12 cellular contexts compared by ENCODE assay signal in the genomic region with DNA sequence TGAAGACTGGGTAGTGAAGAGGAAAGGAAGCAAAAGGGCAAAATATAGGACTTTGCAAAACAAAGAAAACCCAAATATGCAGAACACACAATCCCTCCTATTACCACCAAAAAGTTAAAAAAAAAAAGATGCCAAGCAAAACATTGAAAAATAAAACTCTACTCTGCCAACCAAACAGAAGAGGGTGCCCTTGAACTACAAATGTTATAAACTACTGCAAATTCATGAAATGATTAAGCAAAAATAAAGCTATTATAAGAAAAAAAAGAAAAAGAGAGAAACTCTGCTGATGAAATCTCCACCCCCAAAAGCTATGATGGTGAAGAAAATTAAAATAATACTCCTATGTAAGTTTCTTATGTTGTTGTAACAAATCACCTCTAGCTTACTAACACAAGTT.
DNase-seq lines count a peak whose midpoint lies in the region; ATAC-seq and TF ChIP-seq lines count a peak whose summit lies in the region.
"Had no signal": no experiment of that assay in that cellular context is flagged by ENCODE, and none has a peak within 500 bp of the region (broad histone marks: within the 10 kb centered on the region; RNA-seq: fewer than 3 reads in every experiment).

No MANE protein-coding gene starts in this region.

- H3K4me1 ChIP-seq in OCI-LY3 (ENCODE audit: low read length) (no peaks in the 10 kb centered on the region), smooth muscle cell (ENCODE audit: low read depth) (no peaks in the 10 kb centered on the region)
- H3K4me1 ChIP-seq: tibial nerve had no signal

- H4K20me1 ChIP-seq in OCI-LY3 (ENCODE audit: insufficient read depth, low read length) (no peaks in the 10 kb centered on the region), smooth muscle cell (ENCODE audit: low read depth) (no peaks in the 10 kb centered on the region)

- H3K27ac ChIP-seq in OCI-LY3 (ENCODE audit: low read length) (no peak overlapping the region), smooth muscle cell (ENCODE audit: low read depth) (no peak overlapping the region), brain microvascular endothelial cell (no peak overlapping the region)
- H3K27ac ChIP-seq: tibial nerve had no signal

- H3K4me3 ChIP-seq in OCI-LY3 (ENCODE audit: low read length) (no peak overlapping the region), epithelial cell of esophagus (ENCODE audit: low read length) (no peak overlapping the region), smooth muscle cell (no peak overlapping the region), brain microvascular endothelial cell (ENCODE audit: low read depth, low read length) (no peak overlapping the region)
- H3K4me3 ChIP-seq: tibial nerve had no signal

- H3K36me3 ChIP-seq in OCI-LY3 (replicated peaks; ENCODE audit: low read depth, low read length): no peaks in the 10 kb centered on the region
- no peaks in the 10 kb centered on the region for H3K36me3 ChIP-seq in smooth muscle cell (ENCODE audit: low read depth)
- no peaks in the 10 kb centered on the region for H3K36me3 ChIP-seq in brain microvascular endothelial cell (replicated peaks)
- H3K36me3 ChIP-seq: tibial nerve had no signal

- H3K9me3 ChIP-seq in OCI-LY3 (ENCODE audit: insufficient read depth, low read length) (no peaks in the 10 kb centered on the region), smooth muscle cell (replicated peaks; ENCODE audit: low read depth) (no peaks in the 10 kb centered on the region)
- H3K9me3 ChIP-seq: tibial nerve had no signal

- no peaks in the 10 kb centered on the region for H3K79me2 ChIP-seq in OCI-LY3 (ENCODE audit: low read length)
- no peaks in the 10 kb centered on the region for H3K79me2 ChIP-seq in smooth muscle cell (ENCODE audit: low read depth)

- TF ChIP-seq CTCF in OCI-LY3 (IDR thresholded peaks at IDR 0.05; ENCODE audit: low read depth, low read length) (peak; percentile 61), epithelial cell of esophagus (IDR thresholded peaks at IDR 0.05; ENCODE audit: insufficient read depth, low read depth, low read length, missing control alignments) (peak; percentile 15), smooth muscle cell (IDR thresholded peaks at IDR 0.05; ENCODE audit: borderline replicate concordance, insufficient read depth, poor library complexity, severe bottlenecking) (peak; percentile 43), brain microvascular endothelial cell (IDR thresholded peaks at IDR 0.05; ENCODE audit: low read depth, low read length, missing control alignments) (no peak)

- H3K4me2 ChIP-seq in OCI-LY3 (ENCODE audit: low read length) (0 out of 2 replicates have a peak overlapping the region, but pooled peaks have one; percentile 11), smooth muscle cell (no peak overlapping the region)

- DNase-seq in NOMO-1 (lab: John Stamatoyannopoulos, UW; ENCODE audit: unreplicated experiment in 2 of 2) (peak; percentile 34 to 48), NOMO-1 treated with dmso at 0.1 percent for 144 hours (lab: John Stamatoyannopoulos, UW; ENCODE audit: unreplicated experiment) (no peak), epithelial cell of esophagus (ENCODE audit: low read depth) (peak; percentile 27), smooth muscle cell (lab: John Stamatoyannopoulos, UW; ENCODE audit: unreplicated experiment) (no peak), brain microvascular endothelial cell (no peak)
- DNase-seq: activated T-cell treated with anti-CD3 and anti-CD28 coated beads, Interleukin-2, amount 50 U/mL, for 24 hours; NCI-H226; stimulated activated CD4-positive, alpha-beta T cell treated with anti-CD3 and anti-CD28 coated beads, Interleukin-4, amount 100 ng/mL, for 4 hours had no signal

- H3K27me3 ChIP-seq in OCI-LY3 (ENCODE audit: low read depth, low read length) (no peaks in the 10 kb centered on the region), smooth muscle cell (ENCODE audit: low read depth) (no peaks in the 10 kb centered on the region), brain microvascular endothelial cell (replicated peaks) (no peaks in the 10 kb centered on the region)

- in situ Hi-C loops in brain microvascular endothelial cell (cut with HindIII; ENCODE audit: low pct_ligation_motif_present, low sequenced_read_pairs): no loop called here

- ATAC-seq in HG02970 (IDR thresholded peaks at IDR 0.05; ENCODE audit: low FRiP score, unreplicated experiment): no peak
- ATAC-seq in GM19023 (IDR thresholded peaks at IDR 0.05; ENCODE audit: unreplicated experiment): no peak

- H2AFZ ChIP-seq in OCI-LY3 (ENCODE audit: low read depth, low read length) (no peak overlapping the region), smooth muscle cell (ENCODE audit: low read depth) (no peak overlapping the region)

- H3K9ac ChIP-seq in OCI-LY3 (ENCODE audit: low read length): no peak overlapping the region
- no peak overlapping the region for H3K9ac ChIP-seq in smooth muscle cell (ENCODE audit: low read depth)

- no peaks in the 10 kb centered on the region for H3F3A ChIP-seq in smooth muscle cell (ENCODE audit: low read depth)

Comparison
In these comparisons a context has a peak if more than half of its experiments do, and no peak if none do; other contexts are left out.
1. DNase-seq: peak in NOMO-1 (2 of 2) and epithelial cell of esophagus (single experiment); none in NOMO-1 treated with dmso at 0.1 percent for 144 hours (single experiment), smooth muscle cell (single experiment) and brain microvascular endothelial cell (single experiment).